1 cellular context compared by ENCODE assay signal in genomic region chr9:136358888-136359287, GRCh38.
TF ChIP-seq lines count a peak whose summit lies in the region.

No MANE protein-coding gene starts in this region.

TF ChIP-seq in IMR-90, 13 proteins besides CTCF, POLR2A, EP300 and RAD21:
- TF ChIP-seq BHLHE40 (IDR thresholded peaks at IDR 0.05; ENCODE audit: low read depth, low read length) (no peak), MAFK (IDR thresholded peaks at IDR 0.05; ENCODE audit: low read depth, low read length) (no peak), USF2 (IDR thresholded peaks at IDR 0.05; ENCODE audit: low read depth, low read length) (no peak), CEBPB (IDR thresholded peaks at IDR 0.05; ENCODE audit: low read depth, low read length) (no peak), ELK1 (IDR thresholded peaks at IDR 0.05; ENCODE audit: borderline replicate concordance, low read depth, low read length) (no peak), SMC3 (IDR thresholded peaks at IDR 0.05; ENCODE audit: low read depth, low read length) (no peak), FOS (IDR thresholded peaks at IDR 0.05; ENCODE audit: low read depth, low read length) (no peak), RCOR1 (IDR thresholded peaks at IDR 0.05; ENCODE audit: insufficient replicate concordance, low read length) (no peak), NFE2L2 (IDR thresholded peaks at IDR 0.05; ENCODE audit: low read depth, low read length) (no peak), MXI1 (IDR thresholded peaks at IDR 0.05; ENCODE audit: borderline replicate concordance, low read depth, low read length) (no peak), RFX5 (IDR thresholded peaks at IDR 0.05; ENCODE audit: low read depth, low read length) (no peak), CHD1 (IDR thresholded peaks at IDR 0.05; ENCODE audit: low read depth, low read length) (no peak), MAZ (IDR thresholded peaks at IDR 0.05; ENCODE audit: borderline replicate concordance, low read depth, low read length) (no peak)
